In the genomic region with DNA sequence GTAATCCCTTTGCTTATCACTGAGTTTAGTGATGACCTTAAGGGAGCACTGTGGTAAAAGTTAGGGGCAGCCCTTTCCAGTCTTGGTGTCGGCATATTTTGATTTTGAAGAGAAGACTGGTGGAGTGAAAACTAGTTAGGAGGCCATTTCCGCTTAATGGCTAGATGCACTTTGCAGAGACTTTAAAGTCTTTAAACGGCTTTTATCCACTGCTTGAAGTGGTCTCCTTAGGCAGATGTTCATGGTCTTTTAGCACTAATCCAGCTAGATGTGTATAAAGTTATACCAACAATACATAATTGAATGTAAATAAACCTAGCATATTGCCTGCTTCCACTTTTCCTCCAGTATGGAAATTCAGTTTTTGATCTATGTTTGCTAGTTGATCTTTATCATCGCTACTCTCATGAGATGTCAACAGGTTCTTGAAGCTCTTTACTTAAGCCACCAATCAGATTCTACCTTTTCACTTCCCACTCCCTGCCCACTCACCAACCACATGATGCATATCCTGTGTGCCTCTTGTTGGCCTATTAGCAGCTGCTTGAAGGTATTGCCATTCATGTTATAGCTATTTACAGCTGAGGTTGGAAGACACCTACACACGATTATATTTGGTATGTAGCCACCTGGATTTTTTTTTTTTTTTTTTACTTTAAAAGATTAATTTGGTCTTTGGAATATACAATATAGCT, we compare ENCODE assay signal across 10 cellular contexts.
A peak's percentile ranks its signal among the peaks of the same experiment; 100 is the strongest.
DNase-seq lines count a peak whose midpoint lies in the region; ATAC-seq and TF ChIP-seq lines count a peak whose summit lies in the region.
"Had no signal": no experiment of that assay in that cellular context is flagged by ENCODE, and none has a peak within 500 bp of the region (broad histone marks: within the 10 kb centered on the region; RNA-seq: fewer than 3 reads in every experiment).

No MANE protein-coding gene starts in this region.

- intact Hi-C loops in stomach (cut with DNase I; ENCODE audit: low total_unique reads): no loop called here

- no peak for TF ChIP-seq POLR2A in stomach (IDR thresholded peaks at IDR 0.05)

- H3K9me3 ChIP-seq in CD4-positive, CD25-positive, alpha-beta regulatory T cell (ENCODE audit: control insufficient read depth in 2 of 2, low read length in 2 of 2): no peaks in the 10 kb centered on the region
- no peaks in the 10 kb centered on the region for H3K9me3 ChIP-seq in stomach
- H3K9me3 ChIP-seq: tibial nerve had no signal

- H3K27ac ChIP-seq in CD4-positive, CD25-positive, alpha-beta regulatory T cell (ENCODE audit: insufficient read depth, low read length, poor library complexity, severe bottlenecking): no peak overlapping the region
- H3K27ac ChIP-seq in stomach: no peak overlapping the region
- H3K27ac ChIP-seq: tibial nerve had no signal

- no peak overlapping the region for H3K4me3 Mint-ChIP-seq in CD4-positive, CD25-positive, alpha-beta regulatory T cell
- H3K4me3 Mint-ChIP-seq in immature natural killer cell: peak overlapping the region in 3 of 5 donors; percentile 31 to 77 (median 67)
- no peak overlapping the region for H3K4me3 Mint-ChIP-seq in mesothelial cell of epicardium

- no peak for TF ChIP-seq CTCF in stomach (IDR thresholded peaks at IDR 0.05)
- no peak for TF ChIP-seq CTCF in mesothelial cell of epicardium (IDR thresholded peaks at IDR 0.05; ENCODE audit: unreplicated experiment)

- H3K9me3 Mint-ChIP-seq in CD4-positive, CD25-positive, alpha-beta regulatory T cell: no peaks in the 10 kb centered on the region
- H3K9me3 Mint-ChIP-seq in immature natural killer cell (no peaks in the 10 kb centered on the region), mesothelial cell of epicardium (no peaks in the 10 kb centered on the region)

- TF ChIP-seq EP300 in stomach (IDR thresholded peaks at IDR 0.05): no peak

- no peak overlapping the region for H3K4me3 ChIP-seq in CD4-positive, CD25-positive, alpha-beta regulatory T cell (ENCODE audit: low read depth, low read length)
- no peak overlapping the region for H3K4me3 ChIP-seq in stomach
- H3K4me3 ChIP-seq: tibial nerve had no signal

- no peaks in the 10 kb centered on the region for H3K27me3 Mint-ChIP-seq in CD4-positive, CD25-positive, alpha-beta regulatory T cell
- H3K27me3 Mint-ChIP-seq in immature natural killer cell (ENCODE audit: low read depth in 3 of 3): peaks cover 0 to 2% (median 0%) of the 10 kb centered on the region in 3 donors
- no peaks in the 10 kb centered on the region for H3K27me3 Mint-ChIP-seq in mesothelial cell of epicardium (ENCODE audit: low read depth)

- no peak overlapping the region for H3K27ac Mint-ChIP-seq in CD4-positive, CD25-positive, alpha-beta regulatory T cell
- H3K27ac Mint-ChIP-seq in immature natural killer cell (peak overlapping the region; percentile 22 to 70 (median 56)), mesothelial cell of epicardium (no peak overlapping the region)

- peaks cover 8% of the 10 kb centered on the region for H3K4me1 ChIP-seq in CD4-positive, CD25-positive, alpha-beta regulatory T cell (ENCODE audit: control insufficient read depth, insufficient read depth, low read length, poor library complexity, severe bottlenecking)
- no peaks in the 10 kb centered on the region for H3K4me1 ChIP-seq in stomach
- H3K4me1 ChIP-seq: tibial nerve had no signal

- 60 to 63% (median 61%) methylated on average over 5 of the region's 5 CpGs for WGBS in stomach, 5 donors

- peaks cover 43% of the 10 kb centered on the region for H3K36me3 Mint-ChIP-seq in CD4-positive, CD25-positive, alpha-beta regulatory T cell
- H3K36me3 Mint-ChIP-seq in immature natural killer cell (peaks cover 8 to 27% (median 14%) of the 10 kb centered on the region in 3 donors), mesothelial cell of epicardium (peaks cover 10% of the 10 kb centered on the region)

- H3K4me1 Mint-ChIP-seq in CD4-positive, CD25-positive, alpha-beta regulatory T cell: peaks cover 10 to 23% (median 15%) of the 10 kb centered on the region in 4 donors
- peaks cover 20 to 32% of the 10 kb centered on the region in 2 donors for H3K4me1 Mint-ChIP-seq in immature natural killer cell
- H3K4me1 Mint-ChIP-seq in mesothelial cell of epicardium: peaks cover 20% of the 10 kb centered on the region

- H3K27me3 ChIP-seq in CD4-positive, CD25-positive, alpha-beta regulatory T cell (ENCODE audit: control insufficient read depth, insufficient read depth, low read length): no peaks in the 10 kb centered on the region
- H3K27me3 ChIP-seq in stomach: no peaks in the 10 kb centered on the region
- H3K27me3 ChIP-seq: tibial nerve had no signal

- ATAC-seq in CD4-positive, CD25-positive, alpha-beta regulatory T cell (ENCODE audit: low read depth in 2 of 2): peak; percentile 67 to 82
- ATAC-seq in HG02884 (IDR thresholded peaks at IDR 0.05; ENCODE audit: unreplicated experiment): no peak

- peaks cover 9% of the 10 kb centered on the region for H3K36me3 ChIP-seq in CD4-positive, CD25-positive, alpha-beta regulatory T cell (ENCODE audit: control insufficient read depth, insufficient read depth, low read length)
- peaks cover 5 to 43% (median 39%) of the 10 kb centered on the region in 4 donors for H3K36me3 ChIP-seq in stomach

- DNase-seq in CD4-positive, CD25-positive, alpha-beta regulatory T cell: peak in 2 of 3 donors; percentile 47 to 65
- DNase-seq in HT1080 (ENCODE audit: low read depth): peak; percentile 57
- DNase-seq in activated CD4-positive, alpha-beta T cell treated with anti-CD3 and anti-CD28 coated beads, Interleukin-2, amount 50 U/mL, for 48 hours: peak; percentile 12 to 14
- peak; percentile 40 to 49 (median 45) for DNase-seq in immature natural killer cell
- DNase-seq in stomach: no peak
- DNase-seq in NOMO-1 treated with dmso at 0.1 percent for 144 hours (lab: John Stamatoyannopoulos, UW; ENCODE audit: unreplicated experiment): no peak
- DNase-seq in mesothelial cell of epicardium (ENCODE audit: low spot score in 2 of 2, unreplicated experiment in 2 of 2): no peak
- DNase-seq: T-helper 9 cell had no signal

Comparison
In these comparisons a context has a peak if more than half of its experiments do, and no peak if none do; other contexts are left out.
1. DNase-seq: peak in CD4-positive, CD25-positive, alpha-beta regulatory T cell (2 of 3), HT1080 (single experiment), activated CD4-positive, alpha-beta T cell treated with anti-CD3 and anti-CD28 coated beads, Interleukin-2, amount 50 U/mL, for 48 hours (2 of 2) and immature natural killer cell (3 of 3); none in stomach (single experiment), NOMO-1 treated with dmso at 0.1 percent for 144 hours (single experiment) and mesothelial cell of epicardium (0 of 2).
2. H3K27ac Mint-ChIP-seq: peak in immature natural killer cell (6 of 6); none in CD4-positive, CD25-positive, alpha-beta regulatory T cell (0 of 3) and mesothelial cell of epicardium (single experiment).
3. H3K4me3 Mint-ChIP-seq: peak in immature natural killer cell (3 of 5); none in CD4-positive, CD25-positive, alpha-beta regulatory T cell (0 of 4) and mesothelial cell of epicardium (single experiment).